In genomic region chr12:76290963-76291859, GRCh38 we compare ENCODE assay signal across 17 cellular contexts. TPM values are rescaled to one million over a fixed set of nuclear protein-coding genes. Genes with fewer than 3 reads are reported as not detected.
A peak's percentile ranks its signal among the peaks of the same experiment; 100 is the strongest.
DNase-seq lines count a peak whose midpoint lies in the region; ATAC-seq and TF ChIP-seq lines count a peak whose summit lies in the region.
"Had no signal": no experiment of that assay in that cellular context is flagged by ENCODE, and none has a peak within 500 bp of the region (broad histone marks: within the 10 kb centered on the region; RNA-seq: fewer than 3 reads in every experiment).

No MANE protein-coding gene starts in this region.

- H3K27me3 ChIP-seq in right atrium auricular region, result no peaks in the 10 kb centered on the region
- H3K27me3 ChIP-seq in endodermal cell (ENCODE audit: control insufficient read depth, insufficient read depth, low read length, poor library complexity, severe bottlenecking), result no peaks in the 10 kb centered on the region
- H3K27me3 ChIP-seq: BLaER1 had no signal

- no peak overlapping the region for H3K27ac ChIP-seq in right atrium auricular region
- no peak overlapping the region for H3K27ac ChIP-seq in endodermal cell (ENCODE audit: low read depth, low read length)
- H3K27ac ChIP-seq: BLaER1, HL-60 had no signal

- peaks cover 3% of the 10 kb centered on the region for H3K9me3 Mint-ChIP-seq in endodermal cell
- H3K9me3 Mint-ChIP-seq in activated T-helper 2 cell treated with anti-CD3 and anti-CD28 coated beads, Interferon-gamma antibody, Interleukin-2, Interleukin-4, amounts not matched to agents 10 μg/mL and 5 μg/mL and 100 μg/mL, durations not matched to agents 14 hours and 24 hours and 36 hours, result no peaks in the 10 kb centered on the region

- no peak for TF ChIP-seq POLR2A in erythroblast (IDR thresholded peaks at IDR 0.05; ENCODE audit: low read length)

- no peaks in the 10 kb centered on the region for H3K4me1 ChIP-seq in right atrium auricular region
- H3K4me1 ChIP-seq in endodermal cell (ENCODE audit: control insufficient read depth, insufficient read depth, low read length), result no peaks in the 10 kb centered on the region
- H3K4me1 ChIP-seq: BLaER1 had no signal

- no peak overlapping the region for H3K4me3 ChIP-seq in right atrium auricular region
- peak overlapping the region; percentile 19 for H3K4me3 ChIP-seq in endodermal cell (ENCODE audit: low read length)
- H3K4me3 ChIP-seq: BLaER1 had no signal

- no peak overlapping the region for H3K27ac Mint-ChIP-seq in endodermal cell
- H3K27ac Mint-ChIP-seq in activated T-helper 2 cell treated with anti-CD3 and anti-CD28 coated beads, Interferon-gamma antibody, Interleukin-2, Interleukin-4, amounts not matched to agents 10 μg/mL and 5 μg/mL and 100 μg/mL, durations not matched to agents 14 hours and 24 hours and 36 hours, result no peak overlapping the region
- H3K27ac Mint-ChIP-seq: CD4-positive, alpha-beta memory T cell had no signal

- intact Hi-C loops in left ventricle myocardium superior (cut with micrococcal nuclease) (no loop called here), sciatic nerve (cut with DNase I) (no loop called here)
- intact Hi-C loops in activated T-helper 2 cell treated with anti-CD3 and anti-CD28 coated beads, Interferon-gamma antibody, Interleukin-2, Interleukin-4, amounts not matched to agents 10 μg/mL and 5 μg/mL and 100 μg/mL, durations not matched to agents 14 hours and 24 hours and 36 hours (cut with micrococcal nuclease), result no loop called here

- 94 to 100% methylated on average over 2 to 3 of the region's 3 CpGs for WGBS in endodermal cell (ENCODE audit: insufficient coverage in 1 of 2, insufficient read length in 1 of 2), 2 experiments

- DNase-seq in left ventricle myocardium superior (no peak), right atrium auricular region (ENCODE audit: low spot score) (no peak), endodermal cell (peak; percentile 61), sciatic nerve (ENCODE audit: low spot score) (no peak), erythroblast (lab: John Stamatoyannopoulos, UW) (no peak), NAMALWA (ENCODE audit: low spot score) (no peak)
- no peak for DNase-seq in activated T-cell treated with anti-CD3 and anti-CD28 coated beads, Interleukin-2, amount 50 U/mL, for 48 hours
- no peak for DNase-seq in activated T-helper 2 cell treated with anti-CD3 and anti-CD28 coated beads, Interferon-gamma antibody, Interleukin-2, Interleukin-4, amounts not matched to agents 10 μg/mL and 5 μg/mL and 100 μg/mL, durations not matched to agents 14 hours and 24 hours and 36 hours (ENCODE audit: low spot score)
- DNase-seq: CD4-positive, alpha-beta memory T cell; H9; Kasumi-1; MM.1S; NCI-H1105; NCI-H2081; NCI-H2171 treated with DMSO at 0.1 percent for 48 hours had no signal

- peaks cover 2% of the 10 kb centered on the region for H3K4me1 Mint-ChIP-seq in endodermal cell
- H3K4me1 Mint-ChIP-seq in activated T-helper 2 cell treated with anti-CD3 and anti-CD28 coated beads, Interferon-gamma antibody, Interleukin-2, Interleukin-4, amounts not matched to agents 10 μg/mL and 5 μg/mL and 100 μg/mL, durations not matched to agents 14 hours and 24 hours and 36 hours (ENCODE audit: low read depth), result no peaks in the 10 kb centered on the region
- H3K4me1 Mint-ChIP-seq: CD4-positive, alpha-beta memory T cell; H9 had no signal

- no peaks in the 10 kb centered on the region for H3K9me3 ChIP-seq in right atrium auricular region
- peaks cover 52% of the 10 kb centered on the region for H3K9me3 ChIP-seq in endodermal cell (ENCODE audit: control insufficient read depth, low read length)
- H3K9me3 ChIP-seq: BLaER1 had no signal

- TF ChIP-seq CTCF in right atrium auricular region (IDR thresholded peaks at IDR 0.05) (no peak), endodermal cell (conservative IDR thresholded peaks at IDR 0.05) (no peak)

- H3K4me3 Mint-ChIP-seq in endodermal cell, result no peak overlapping the region
- H3K4me3 Mint-ChIP-seq in activated T-helper 2 cell treated with anti-CD3 and anti-CD28 coated beads, Interferon-gamma antibody, Interleukin-2, Interleukin-4, amounts not matched to agents 10 μg/mL and 5 μg/mL and 100 μg/mL, durations not matched to agents 14 hours and 24 hours and 36 hours (ENCODE audit: low read depth), result no peak overlapping the region
- H3K4me3 Mint-ChIP-seq: CD4-positive, alpha-beta memory T cell; H9 had no signal

- H3K36me3 ChIP-seq in right atrium auricular region (no peaks in the 10 kb centered on the region), endodermal cell (ENCODE audit: control insufficient read depth, insufficient read depth, low read length) (no peaks in the 10 kb centered on the region)
- H3K36me3 ChIP-seq: BLaER1 had no signal

- ATAC-seq in left ventricle myocardium superior (peak; percentile 44), sciatic nerve (peak; percentile 95)

- peaks cover 22% of the 10 kb centered on the region for H3K36me3 Mint-ChIP-seq in endodermal cell (ENCODE audit: low read depth)
- H3K36me3 Mint-ChIP-seq in activated T-helper 2 cell treated with anti-CD3 and anti-CD28 coated beads, Interferon-gamma antibody, Interleukin-2, Interleukin-4, amounts not matched to agents 10 μg/mL and 5 μg/mL and 100 μg/mL, durations not matched to agents 14 hours and 24 hours and 36 hours (ENCODE audit: low read depth), result no peaks in the 10 kb centered on the region
- H3K36me3 Mint-ChIP-seq: CD4-positive, alpha-beta memory T cell had no signal

- H3K27me3 Mint-ChIP-seq in endodermal cell (ENCODE audit: insufficient read depth), result no peaks in the 10 kb centered on the region
- peaks cover 20% of the 10 kb centered on the region for H3K27me3 Mint-ChIP-seq in activated T-helper 2 cell treated with anti-CD3 and anti-CD28 coated beads, Interferon-gamma antibody, Interleukin-2, Interleukin-4, amounts not matched to agents 10 μg/mL and 5 μg/mL and 100 μg/mL, durations not matched to agents 14 hours and 24 hours and 36 hours (ENCODE audit: low read depth)

- H3K9ac ChIP-seq in endodermal cell (ENCODE audit: extremely low read depth, low read length, poor library complexity, severe bottlenecking), result no peak overlapping the region
- H3K9ac ChIP-seq: BLaER1 had no signal

RNA-seq across cellular contexts. Expression of gene BBS10, which starts 57.0 kb away (rescaled TPM):
- total RNA-seq in left ventricle myocardium superior (8.3 TPM), right atrium auricular region (10 to 100 TPM in 1 of 2 donors, 1 to 10 TPM in 1; 9.3 to 12.9 TPM), endodermal cell (1 to 10 TPM; 9.3 to 9.5 TPM), sciatic nerve (17.6 TPM)
- polyA plus RNA-seq in endodermal cell (2013, experiment 1 of 2), result 19.8 TPM
- 19.5 TPM for polyA plus RNA-seq in endodermal cell (2013, experiment 2 of 2)
- 3.9 and 4.1 TPM in 2 replicates for total RNA-seq in activated T-helper 2 cell treated with anti-CD3 and anti-CD28 coated beads, Interferon-gamma antibody, Interleukin-2, Interleukin-4, amounts not matched to agents 10 μg/mL and 5 μg/mL and 100 μg/mL, durations not matched to agents 14 hours and 24 hours and 36 hours
